1 cellular context compared by ENCODE assay signal in the genomic region with DNA sequence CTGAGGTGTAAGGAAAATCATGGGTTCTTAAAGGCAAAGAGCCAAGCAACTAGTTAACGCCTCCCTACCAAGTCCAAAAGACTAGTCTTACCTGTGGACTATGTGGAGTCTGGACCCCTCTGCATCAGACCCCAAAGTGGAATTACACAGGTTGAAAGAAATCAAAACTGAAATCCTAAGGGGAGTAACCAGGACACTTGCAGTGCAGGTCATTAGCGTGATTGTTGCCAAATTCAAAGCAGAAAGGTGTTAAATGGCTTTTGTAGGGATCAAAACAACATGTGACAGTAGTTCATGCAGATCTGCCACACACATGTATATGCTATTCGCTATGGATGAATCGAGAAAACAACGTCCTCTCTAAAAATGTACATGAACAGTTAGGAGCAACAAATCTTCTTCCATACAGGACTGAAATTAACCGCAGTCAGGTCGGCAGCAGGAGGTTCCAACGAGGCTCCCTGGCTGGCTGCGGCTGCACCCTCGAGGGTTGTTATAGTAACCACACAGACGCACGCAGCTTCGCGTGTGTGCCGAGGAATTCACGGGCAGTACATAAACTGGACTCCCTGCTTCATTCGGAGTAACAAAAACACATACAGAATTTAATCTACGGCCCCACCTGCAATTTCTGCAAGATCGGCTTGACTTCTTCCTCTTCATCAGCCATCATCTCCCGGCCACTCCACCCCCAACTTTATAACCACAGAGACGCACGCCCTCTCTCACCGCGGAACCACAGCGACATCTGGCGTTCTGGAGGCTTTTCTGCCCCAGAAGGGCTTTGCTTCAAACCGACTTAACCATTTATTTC.
A peak's percentile ranks its signal among the peaks of the same experiment; 100 is the strongest.
TF ChIP-seq lines count a peak whose summit lies in the region.

A gene with protein sequence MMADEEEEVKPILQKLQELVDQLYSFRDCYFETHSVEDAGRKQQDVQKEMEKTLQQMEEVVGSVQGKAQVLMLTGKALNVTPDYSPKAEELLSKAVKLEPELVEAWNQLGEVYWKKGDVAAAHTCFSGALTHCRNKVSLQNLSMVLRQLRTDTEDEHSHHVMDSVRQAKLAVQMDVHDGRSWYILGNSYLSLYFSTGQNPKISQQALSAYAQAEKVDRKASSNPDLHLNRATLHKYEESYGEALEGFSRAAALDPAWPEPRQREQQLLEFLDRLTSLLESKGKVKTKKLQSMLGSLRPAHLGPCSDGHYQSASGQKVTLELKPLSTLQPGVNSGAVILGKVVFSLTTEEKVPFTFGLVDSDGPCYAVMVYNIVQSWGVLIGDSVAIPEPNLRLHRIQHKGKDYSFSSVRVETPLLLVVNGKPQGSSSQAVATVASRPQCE (minus strand): TSS at position 687 of the 814 bp plus-strand sequence. CDS start 14 bp downstream, at position 673.

TF ChIP-seq in HepG2, 621 proteins besides CTCF, POLR2A, EP300 and RAD21 (continued from another document and continues in another):
- TF ChIP-seq ELF1 (CRISPR knock-in tag; IDR thresholded peaks at IDR 0.05) (peak; percentile 50), ZNF331 (CRISPR knock-in tag; IDR thresholded peaks at IDR 0.05) (peak; percentile 70; the same call in 1 of the 2 replicates), MTF2 (CRISPR knock-in tag; IDR thresholded peaks at IDR 0.05; ENCODE audit: borderline replicate concordance) (no peak), ZNF441 (CRISPR knock-in tag; IDR thresholded peaks at IDR 0.05; ENCODE audit: borderline replicate concordance) (peak; percentile 47; the same call in 1 of the 2 replicates), TCF12 (IDR thresholded peaks at IDR 0.05) (no peak), TCF12 (CRISPR knock-in tag; IDR thresholded peaks at IDR 0.05) (0 out of 2 replicates have a peak, but pooled peaks have one; percentile 45), U2AF1 (optimal IDR thresholded peaks at IDR 0.05; ENCODE audit: low read depth, low read length) (peak; percentile 95), ASH2L (IDR thresholded peaks at IDR 0.05; ENCODE audit: insufficient read length, low read depth, low read length) (peak; percentile 100), RBAK (CRISPR knock-in tag; IDR thresholded peaks at IDR 0.05) (no peak), CCAR2 (optimal IDR thresholded peaks at IDR 0.05; ENCODE audit: low read depth, low read length) (peak; percentile 64), KLF11 (CRISPR knock-in tag; IDR thresholded peaks at IDR 0.05) (0 out of 2 replicates have a peak, but pooled peaks have one; percentile 66), POLR2G (IDR thresholded peaks at IDR 0.05; ENCODE audit: low read depth, low read length) (peak; percentile 85), PLRG1 (conservative IDR thresholded peaks at IDR 0.05) (no peak), FOXK1 (CRISPR knock-in tag; IDR thresholded peaks at IDR 0.05; ENCODE audit: borderline replicate concordance, low read depth) (no peak; the same call in 1 of the 2 replicates), HDAC1 (CRISPR knock-in tag; IDR thresholded peaks at IDR 0.05) (peak; percentile 84), CBX1 (IDR thresholded peaks at IDR 0.05; ENCODE audit: low read depth) (peak; percentile 76), ZNF761 (CRISPR knock-in tag; conservative IDR thresholded peaks at IDR 0.05) (peak; percentile 81), SETDB1 (CRISPR knock-in tag; IDR thresholded peaks at IDR 0.05; ENCODE audit: borderline replicate concordance) (no peak), MED1 (CRISPR knock-in tag; IDR thresholded peaks at IDR 0.05) (peak; percentile 35), SP1 (IDR thresholded peaks at IDR 0.05) (no peak), SP1 (CRISPR knock-in tag; IDR thresholded peaks at IDR 0.05) (peak; percentile 58), HCFC1 (IDR thresholded peaks at IDR 0.05; ENCODE audit: low read depth, low read length) (peak; percentile 40; the same call in 1 of the 2 replicates), ZNF343 (CRISPR knock-in tag; IDR thresholded peaks at IDR 0.05) (0 out of 2 replicates have a peak, but pooled peaks have one; percentile 69), STAG1 (CRISPR knock-in tag; IDR thresholded peaks at IDR 0.05) (peak; percentile 57), TGIF2 (CRISPR knock-in tag; IDR thresholded peaks at IDR 0.05) (peak; percentile 80), NR1H2 (CRISPR knock-in tag; IDR thresholded peaks at IDR 0.05; ENCODE audit: borderline replicate concordance, low read depth) (no peak), MYNN (CRISPR knock-in tag; IDR thresholded peaks at IDR 0.05; ENCODE audit: low read depth) (0 out of 2 replicates have a peak, but pooled peaks have one; percentile 45), ZNF12 (CRISPR knock-in tag; IDR thresholded peaks at IDR 0.05) (0 out of 2 replicates have a peak, but pooled peaks have one; percentile 49), ARID2 (CRISPR knock-in tag; IDR thresholded peaks at IDR 0.05; ENCODE audit: borderline replicate concordance) (no peak)
- TF ChIP-seq, protein P1, sequence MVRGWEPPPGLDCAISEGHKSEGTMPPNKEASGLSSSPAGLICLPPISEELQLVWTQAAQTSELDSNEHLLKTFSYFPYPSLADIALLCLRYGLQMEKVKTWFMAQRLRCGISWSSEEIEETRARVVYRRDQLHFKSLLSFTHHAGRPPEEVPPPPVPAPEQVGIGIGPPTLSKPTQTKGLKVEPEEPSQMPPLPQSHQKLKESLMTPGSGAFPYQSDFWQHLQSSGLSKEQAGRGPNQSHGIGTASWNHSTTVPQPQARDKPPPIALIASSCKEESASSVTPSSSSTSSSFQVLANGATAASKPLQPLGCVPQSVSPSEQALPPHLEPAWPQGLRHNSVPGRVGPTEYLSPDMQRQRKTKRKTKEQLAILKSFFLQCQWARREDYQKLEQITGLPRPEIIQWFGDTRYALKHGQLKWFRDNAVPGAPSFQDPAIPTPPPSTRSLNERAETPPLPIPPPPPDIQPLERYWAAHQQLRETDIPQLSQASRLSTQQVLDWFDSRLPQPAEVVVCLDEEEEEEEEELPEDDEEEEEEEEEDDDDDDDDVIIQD (CRISPR knock-in tag; IDR thresholded peaks at IDR 0.05; ENCODE audit: low read depth): peak; percentile 97
- TF ChIP-seq, protein P2, sequence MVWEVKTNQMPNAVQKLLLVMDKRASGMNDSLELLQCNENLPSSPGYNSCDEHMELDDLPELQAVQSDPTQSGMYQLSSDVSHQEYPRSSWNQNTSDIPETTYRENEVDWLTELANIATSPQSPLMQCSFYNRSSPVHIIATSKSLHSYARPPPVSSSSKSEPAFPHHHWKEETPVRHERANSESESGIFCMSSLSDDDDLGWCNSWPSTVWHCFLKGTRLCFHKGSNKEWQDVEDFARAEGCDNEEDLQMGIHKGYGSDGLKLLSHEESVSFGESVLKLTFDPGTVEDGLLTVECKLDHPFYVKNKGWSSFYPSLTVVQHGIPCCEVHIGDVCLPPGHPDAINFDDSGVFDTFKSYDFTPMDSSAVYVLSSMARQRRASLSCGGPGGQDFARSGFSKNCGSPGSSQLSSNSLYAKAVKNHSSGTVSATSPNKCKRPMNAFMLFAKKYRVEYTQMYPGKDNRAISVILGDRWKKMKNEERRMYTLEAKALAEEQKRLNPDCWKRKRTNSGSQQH (CRISPR knock-in tag; IDR thresholded peaks at IDR 0.05; ENCODE audit: low read depth): peak; percentile 51; the same call in 1 of the 2 replicates
- TF ChIP-seq, protein P3, sequence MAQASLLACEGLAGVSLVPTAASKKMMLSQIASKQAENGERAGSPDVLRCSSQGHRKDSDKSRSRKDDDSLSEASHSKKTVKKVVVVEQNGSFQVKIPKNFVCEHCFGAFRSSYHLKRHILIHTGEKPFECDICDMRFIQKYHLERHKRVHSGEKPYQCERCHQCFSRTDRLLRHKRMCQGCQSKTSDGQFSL (CRISPR knock-in tag; IDR thresholded peaks at IDR 0.05): peak; percentile 69; the same call in 1 of the 2 replicates
- TF ChIP-seq, protein P4, sequence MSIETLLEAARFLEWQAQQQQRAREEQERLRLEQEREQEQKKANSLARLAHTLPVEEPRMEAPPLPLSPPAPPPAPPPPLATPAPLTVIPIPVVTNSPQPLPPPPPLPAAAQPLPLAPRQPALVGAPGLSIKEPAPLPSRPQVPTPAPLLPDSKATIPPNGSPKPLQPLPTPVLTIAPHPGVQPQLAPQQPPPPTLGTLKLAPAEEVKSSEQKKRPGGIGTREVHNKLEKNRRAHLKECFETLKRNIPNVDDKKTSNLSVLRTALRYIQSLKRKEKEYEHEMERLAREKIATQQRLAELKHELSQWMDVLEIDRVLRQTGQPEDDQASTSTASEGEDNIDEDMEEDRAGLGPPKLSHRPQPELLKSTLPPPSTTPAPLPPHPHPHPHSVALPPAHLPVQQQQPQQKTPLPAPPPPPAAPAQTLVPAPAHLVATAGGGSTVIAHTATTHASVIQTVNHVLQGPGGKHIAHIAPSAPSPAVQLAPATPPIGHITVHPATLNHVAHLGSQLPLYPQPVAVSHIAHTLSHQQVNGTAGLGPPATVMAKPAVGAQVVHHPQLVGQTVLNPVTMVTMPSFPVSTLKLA (IDR thresholded peaks at IDR 0.05): 0 out of 2 replicates have a peak, but pooled peaks have one; percentile 24
- TF ChIP-seq, protein P5, sequence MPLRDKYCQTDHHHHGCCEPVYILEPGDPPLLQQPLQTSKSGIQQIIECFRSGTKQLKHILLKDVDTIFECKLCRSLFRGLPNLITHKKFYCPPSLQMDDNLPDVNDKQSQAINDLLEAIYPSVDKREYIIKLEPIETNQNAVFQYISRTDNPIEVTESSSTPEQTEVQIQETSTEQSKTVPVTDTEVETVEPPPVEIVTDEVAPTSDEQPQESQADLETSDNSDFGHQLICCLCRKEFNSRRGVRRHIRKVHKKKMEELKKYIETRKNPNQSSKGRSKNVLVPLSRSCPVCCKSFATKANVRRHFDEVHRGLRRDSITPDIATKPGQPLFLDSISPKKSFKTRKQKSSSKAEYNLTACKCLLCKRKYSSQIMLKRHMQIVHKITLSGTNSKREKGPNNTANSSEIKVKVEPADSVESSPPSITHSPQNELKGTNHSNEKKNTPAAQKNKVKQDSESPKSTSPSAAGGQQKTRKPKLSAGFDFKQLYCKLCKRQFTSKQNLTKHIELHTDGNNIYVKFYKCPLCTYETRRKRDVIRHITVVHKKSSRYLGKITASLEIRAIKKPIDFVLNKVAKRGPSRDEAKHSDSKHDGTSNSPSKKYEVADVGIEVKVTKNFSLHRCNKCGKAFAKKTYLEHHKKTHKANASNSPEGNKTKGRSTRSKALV (CRISPR knock-in tag; IDR thresholded peaks at IDR 0.05): 0 out of 2 replicates have a peak, but pooled peaks have one; percentile 57
- TF ChIP-seq, protein P6, sequence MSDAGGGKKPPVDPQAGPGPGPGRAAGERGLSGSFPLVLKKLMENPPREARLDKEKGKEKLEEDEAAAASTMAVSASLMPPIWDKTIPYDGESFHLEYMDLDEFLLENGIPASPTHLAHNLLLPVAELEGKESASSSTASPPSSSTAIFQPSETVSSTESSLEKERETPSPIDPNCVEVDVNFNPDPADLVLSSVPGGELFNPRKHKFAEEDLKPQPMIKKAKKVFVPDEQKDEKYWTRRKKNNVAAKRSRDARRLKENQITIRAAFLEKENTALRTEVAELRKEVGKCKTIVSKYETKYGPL (CRISPR knock-in tag; IDR thresholded peaks at IDR 0.05): no peak
- TF ChIP-seq, protein P7, sequence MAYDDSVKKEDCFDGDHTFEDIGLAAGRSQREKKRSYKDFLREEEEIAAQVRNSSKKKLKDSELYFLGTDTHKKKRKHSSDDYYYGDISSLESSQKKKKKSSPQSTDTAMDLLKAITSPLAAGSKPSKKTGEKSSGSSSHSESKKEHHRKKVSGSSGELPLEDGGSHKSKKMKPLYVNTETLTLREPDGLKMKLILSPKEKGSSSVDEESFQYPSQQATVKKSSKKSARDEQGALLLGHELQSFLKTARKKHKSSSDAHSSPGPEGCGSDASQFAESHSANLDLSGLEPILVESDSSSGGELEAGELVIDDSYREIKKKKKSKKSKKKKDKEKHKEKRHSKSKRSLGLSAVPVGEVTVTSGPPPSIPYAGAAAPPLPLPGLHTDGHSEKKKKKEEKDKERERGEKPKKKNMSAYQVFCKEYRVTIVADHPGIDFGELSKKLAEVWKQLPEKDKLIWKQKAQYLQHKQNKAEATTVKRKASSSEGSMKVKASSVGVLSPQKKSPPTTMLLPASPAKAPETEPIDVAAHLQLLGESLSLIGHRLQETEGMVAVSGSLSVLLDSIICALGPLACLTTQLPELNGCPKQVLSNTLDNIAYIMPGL (CRISPR knock-in tag; IDR thresholded peaks at IDR 0.05; ENCODE audit: borderline replicate concordance in 1 of 2, low read depth in 1 of 2): peak; percentile 97
- TF ChIP-seq, protein P8, sequence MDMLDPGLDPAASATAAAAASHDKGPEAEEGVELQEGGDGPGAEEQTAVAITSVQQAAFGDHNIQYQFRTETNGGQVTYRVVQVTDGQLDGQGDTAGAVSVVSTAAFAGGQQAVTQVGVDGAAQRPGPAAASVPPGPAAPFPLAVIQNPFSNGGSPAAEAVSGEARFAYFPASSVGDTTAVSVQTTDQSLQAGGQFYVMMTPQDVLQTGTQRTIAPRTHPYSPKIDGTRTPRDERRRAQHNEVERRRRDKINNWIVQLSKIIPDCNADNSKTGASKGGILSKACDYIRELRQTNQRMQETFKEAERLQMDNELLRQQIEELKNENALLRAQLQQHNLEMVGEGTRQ (IDR thresholded peaks at IDR 0.05; ENCODE audit: low read depth, low read length): no peak
- TF ChIP-seq, protein P8 (CRISPR knock-in tag; IDR thresholded peaks at IDR 0.05; ENCODE audit: borderline replicate concordance): no peak
